In genomic region chr4:3346146-3346545, GRCh38 we compare ENCODE assay signal across 8 cellular contexts. TPM values are rescaled to one million over a fixed set of nuclear protein-coding genes. Genes with fewer than 3 reads are reported as not detected.
DNase-seq lines count a peak whose midpoint lies in the region; ATAC-seq, FAIRE-seq and TF ChIP-seq lines count a peak whose summit lies in the region.

No MANE protein-coding gene starts in this region.

- H3K9ac ChIP-seq in BLaER1 (no peak overlapping the region), colonic mucosa (ENCODE audit: low read depth in 2 of 2, low read length in 2 of 2) (no peak overlapping the region), HepG2 (ENCODE audit: insufficient read depth, low read depth, low read length) (no peak overlapping the region)

- H3K79me2 ChIP-seq in HepG2 (ENCODE audit: insufficient read depth, low read length) = peaks cover 6% of the 10 kb centered on the region

- in situ Hi-C loops in HepG2 (cut with HindIII; ENCODE audit: extremely low pct_ligation_motif_present, low pct_unique_long_range_greater_than_20kb) (loop anchor here (5.0 kb wide), 1 partner anchor 101 kb away; no protein-coding TSS in a partner anchor), transverse colon (cut with MboI; ENCODE audit: low pct_ligation_motif_present in 1 of 4, low pct_unique_long_range_greater_than_20kb in 1 of 4, low sequenced_read_pairs in 3 of 4) (loop anchor here in 2 of 4 donors (5.0 to 10.0 kb wide), 2 partner anchors 89 to 96 kb away; partner anchors contain the start of gene HGFAC (in 1 of the 2))

- 43% methylated on average over 4 of the region's 4 CpGs for whole genome bisulfite sequencing in HepG2 (ENCODE audit: low lambda C conversion rate)
- WGBS in transverse colon (ENCODE audit: low coverage in 1 of 2), 2 donors = 44 to 100% methylated on average over 1 to 4 of the region's 4 CpGs

- H3K9me3 ChIP-seq in BLaER1 (peaks cover under 1% of the 10 kb centered on the region; the same call in 1 of the 2 replicates), colonic mucosa (no peaks in the 10 kb centered on the region), HepG2 (ENCODE audit: low read length) (no peaks in the 10 kb centered on the region), transverse colon (no peaks in the 10 kb centered on the region)

- peak overlapping the region; percentile 49 for H3K4me2 ChIP-seq in BLaER1
- peak overlapping the region; percentile 41; the same call in 1 of the 2 replicates for H3K4me2 ChIP-seq in HepG2 (ENCODE audit: low read depth, low read length)

- H3K4me3 ChIP-seq in BLaER1 = no peak overlapping the region
- no peak overlapping the region for H3K4me3 ChIP-seq in Jurkat, Clone E6-1 (ENCODE audit: low read length)
- no peak overlapping the region for H3K4me3 ChIP-seq in colonic mucosa
- no peak overlapping the region for H3K4me3 ChIP-seq in HepG2 (replicated peaks in 1 of 3; ENCODE audit: insufficient read depth in 1 of 3, low read depth in 2 of 3, low read length in 3 of 3)
- H3K4me3 ChIP-seq in transverse colon = no peak overlapping the region

- H3K36me3 ChIP-seq in BLaER1 (peaks cover 44% of the 10 kb centered on the region), colonic mucosa (no peaks in the 10 kb centered on the region), HepG2 (replicated peaks in 1 of 2; ENCODE audit: control insufficient read depth in 1 of 2, insufficient read depth in 2 of 2, low read length in 2 of 2) (peaks cover 4 to 7% of the 10 kb centered on the region in 2 experiments; a peak in 2 of 5 replicates), transverse colon (no peaks in the 10 kb centered on the region)

- TF ChIP-seq POLR2A in HepG2 (IDR thresholded peaks at IDR 0.05; ENCODE audit: insufficient read depth in 1 of 2, low read depth in 2 of 2, low read length in 2 of 2) (no peak), transverse colon (IDR thresholded peaks at IDR 0.05) (no peak)

- TF ChIP-seq EP300 in HepG2 (IDR thresholded peaks at IDR 0.05; ENCODE audit: low read depth in 2 of 2, low read length in 2 of 2) = no peak
- TF ChIP-seq EP300 in HepG2 (CRISPR knock-in tag; IDR thresholded peaks at IDR 0.05; ENCODE audit: borderline replicate concordance) = no peak
- TF ChIP-seq EP300 in transverse colon (IDR thresholded peaks at IDR 0.05; ENCODE audit: low read depth) = no peak

- peak; percentile 90 for FAIRE-seq in HepG2 (lab: Jason Lieb, UNC)

- H3K4me1 ChIP-seq in BLaER1 = peaks cover 53% of the 10 kb centered on the region
- no peaks in the 10 kb centered on the region for H3K4me1 ChIP-seq in colonic mucosa
- H3K4me1 ChIP-seq in HepG2 (ENCODE audit: insufficient read depth, low read length) = peaks cover 25% of the 10 kb centered on the region
- H3K4me1 ChIP-seq in transverse colon = peaks cover 0 to 12% (median 0%) of the 10 kb centered on the region in 4 donors

- ATAC-seq in HepG2 (peak; percentile 93), HG03432 (IDR thresholded peaks at IDR 0.05; ENCODE audit: unreplicated experiment) (no peak)

- no peaks in the 10 kb centered on the region for H3K27me3 ChIP-seq in BLaER1
- H3K27me3 ChIP-seq in colonic mucosa = no peaks in the 10 kb centered on the region
- no peaks in the 10 kb centered on the region for H3K27me3 ChIP-seq in HepG2 (ENCODE audit: control insufficient read depth in 1 of 2, insufficient read depth in 2 of 2, low read length in 2 of 2)
- H3K27me3 ChIP-seq in transverse colon = no peaks in the 10 kb centered on the region

- DNase-seq in Jurkat, Clone E6-1 (ENCODE audit: low read depth, low spot score) = peak; percentile 63
- DNase-seq in RWPE1 (ENCODE audit: low spot score) = peak; percentile 77
- DNase-seq in colonic mucosa = peak; percentile 66
- peak; percentile 81 for DNase-seq in HepG2 (ENCODE audit: low spot score)
- peak; percentile 34 for DNase-seq in transverse colon

- CTCF ChIA-PET in RWPE1 (lab: Yijun Ruan, JAX) = interaction anchor here (0.5 to 1.4 kb wide), 10 partner anchors 18 to 369 kb away, joined by 3 to 10 read pairs (median 4); no protein-coding TSS in a partner anchor
- CTCF ChIA-PET in HepG2 (lab: Yijun Ruan, JAX; ENCODE audit: low intra/inter-chr PET ratio, low total read pairs) = interaction anchor here (0.8 to 5.4 kb wide), 4 partner anchors 61 to 134 kb away, joined by 3 to 54 read pairs (median 6); partner anchors contain the start of gene HGFAC

- TF ChIP-seq RAD21 in HepG2 (CRISPR knock-in tag; IDR thresholded peaks at IDR 0.05) = peak; percentile 89

- TF ChIP-seq CTCF in GM12872 (IDR thresholded peaks at IDR 0.05; ENCODE audit: insufficient read depth, low read depth, low read length) (peak; percentile 85), RWPE1 (conservative IDR thresholded peaks at IDR 0.05; ENCODE audit: low read depth) (peak; percentile 91), colonic mucosa (IDR thresholded peaks at IDR 0.05) (peak; percentile 83), HepG2 (CRISPR knock-in tag; IDR thresholded peaks at IDR 0.05) (peak; percentile 83), transverse colon (IDR thresholded peaks at IDR 0.05) (peak; percentile 77 to 85 (median 85))

- intact Hi-C loops in colonic mucosa (cut with DNase I) = loop anchor here (5.0 kb wide), 1 partner anchor 96 kb away; the partner anchor contains the start of gene HGFAC
- intact Hi-C loops in HepG2 (cut with micrococcal nuclease; ENCODE audit: unreplicated experiment) = loop anchor here (1.0 to 2.0 kb wide), 3 partner anchors 39 to 97 kb away; no protein-coding TSS in a partner anchor
- intact Hi-C loops in transverse colon (cut with DNase I; ENCODE audit: low total_unique reads) = loop anchor here (2.0 kb wide), 1 partner anchor 99 kb away; no protein-coding TSS in a partner anchor

- peaks cover 63% of the 10 kb centered on the region for H4K20me1 ChIP-seq in BLaER1
- no peaks in the 10 kb centered on the region for H4K20me1 ChIP-seq in HepG2 (ENCODE audit: insufficient read depth, low read length)

- no peak overlapping the region for H2AFZ ChIP-seq in HepG2 (ENCODE audit: low read length)

- POLR2A ChIA-PET in RWPE1 (lab: Yijun Ruan, JAX; ENCODE audit: low non-redundant PET) = no interaction called here
- POLR2A ChIA-PET in HepG2 (lab: Yijun Ruan, JAX) = interaction anchor here (1.0 to 1.5 kb wide), 5 partner anchors 8 to 106 kb away, joined by 3 to 6 read pairs (median 5); partner anchors contain the start of gene HGFAC

- BruUV-seq in HepG2 (replicated peaks; lab: Mats Ljungman, UMichigan) = no TSS peak

- H3K27ac ChIP-seq in BLaER1 (no peak overlapping the region), RWPE1 (no peak overlapping the region), colonic mucosa (no peak overlapping the region), HepG2 (ENCODE audit: extremely low read length, insufficient read depth, low read length) (no peak overlapping the region), transverse colon (no peak overlapping the region)

TF ChIP-seq in HepG2, 621 proteins besides CTCF, POLR2A, EP300 and RAD21 (continues in another document):
- TF ChIP-seq FOXJ3 (CRISPR knock-in tag; IDR thresholded peaks at IDR 0.05; ENCODE audit: borderline replicate concordance) (no peak), ZNF660 (CRISPR knock-in tag; IDR thresholded peaks at IDR 0.05; ENCODE audit: borderline replicate concordance, low read depth) (no peak), ATF1 (CRISPR knock-in tag; IDR thresholded peaks at IDR 0.05) (0 out of 2 replicates have a peak, but pooled peaks have one; percentile 13), BCL6 (CRISPR knock-in tag; IDR thresholded peaks at IDR 0.05) (peak; percentile 41; the same call in 1 of the 2 replicates), NFIC (IDR thresholded peaks at IDR 0.05; ENCODE audit: low read length) (0 out of 2 replicates have a peak, but pooled peaks have one; percentile 23), RORA (CRISPR knock-in tag; IDR thresholded peaks at IDR 0.05) (0 out of 2 replicates have a peak, but pooled peaks have one; percentile 21)

RNA-seq across cellular contexts. Expression of gene RGS12, which starts 53.3 kb away (rescaled TPM):
- polyA plus RNA-seq in Jurkat, Clone E6-1 (2012; ENCODE audit: insufficient read depth, insufficient read length) = 21.5 TPM
- total RNA-seq in colonic mucosa (10 to 100 TPM; 18.0 to 25.7 TPM), HepG2 (2016; rRNA removed; fragmentation: Illumina TruSeq; extraction: Trizol) (18.2 and 21.0 TPM in 2 replicates), transverse colon (10 to 100 TPM; 12.4 to 77.4 (median 17.3) TPM)
- total RNA-seq in HepG2 (2016; cell fraction: cytosol; rRNA removed; fragmentation: Illumina TruSeq; extraction: Trizol; ENCODE audit: low read depth) = 9.3 and 11.0 TPM in 2 replicates
- total RNA-seq in HepG2 (2016; cell fraction: insoluble cytoplasmic fraction; rRNA removed; fragmentation: Illumina TruSeq; extraction: Trizol) = 16.0 and 24.7 TPM in 2 replicates
- 16.1 and 18.9 TPM in 2 replicates for total RNA-seq in HepG2 (2016; cell fraction: membrane; rRNA removed; fragmentation: Illumina TruSeq; extraction: Trizol)
- 21.7 and 25.1 TPM in 2 replicates for total RNA-seq in HepG2 (2016; cell fraction: nucleus; rRNA removed; fragmentation: Illumina TruSeq; extraction: Trizol)
- polyA plus RNA-seq in HepG2 (2011; rRNA removed) = 27.7 and 35.5 TPM in 2 replicates
- polyA plus RNA-seq in HepG2 (2011; cell fraction: cytosol; rRNA removed) = 11.1 and 23.9 TPM in 2 replicates
- 115 and 118 TPM in 2 replicates for polyA plus RNA-seq in HepG2 (2011; cell fraction: nucleus; rRNA removed)
- polyA plus RNA-seq in HepG2 (2012) = 37.4 and 43.4 TPM in 2 replicates
- 2.0 and 3.4 TPM in 2 replicates for polyA plus RNA-seq in HepG2 (2016; cell fraction: cytosol; fragmentation: Illumina TruSeq; extraction: Trizol; ENCODE audit: low read depth)
- 17.8 and 20.5 TPM in 2 replicates for polyA plus RNA-seq in HepG2 (2016; cell fraction: insoluble cytoplasmic fraction; fragmentation: Illumina TruSeq; extraction: Trizol; ENCODE audit: low read depth)
- polyA plus RNA-seq in HepG2 (2016; cell fraction: membrane; fragmentation: Illumina TruSeq; extraction: Trizol; ENCODE audit: low read depth) = 5.5 and 5.6 TPM in 2 replicates
- 51.0 and 56.7 TPM in 2 replicates for polyA plus RNA-seq in HepG2 (2016; cell fraction: nucleus; fragmentation: Illumina TruSeq; extraction: Trizol; ENCODE audit: insufficient read depth, low read depth)
- polyA minus RNA-seq in HepG2 (2011; rRNA and poly(A)+ RNA removed; ENCODE audit: low replicate concordance) = 4.5 and 52.2 TPM in 2 replicates
- polyA minus RNA-seq in HepG2 (2011; cell fraction: cytosol; rRNA and poly(A)+ RNA removed) = 14.2 and 24.5 TPM in 2 replicates
- polyA minus RNA-seq in HepG2 (2011; cell fraction: nucleus; rRNA and poly(A)+ RNA removed) = 45.0 and 59.1 TPM in 2 replicates
